In the genomic region with DNA sequence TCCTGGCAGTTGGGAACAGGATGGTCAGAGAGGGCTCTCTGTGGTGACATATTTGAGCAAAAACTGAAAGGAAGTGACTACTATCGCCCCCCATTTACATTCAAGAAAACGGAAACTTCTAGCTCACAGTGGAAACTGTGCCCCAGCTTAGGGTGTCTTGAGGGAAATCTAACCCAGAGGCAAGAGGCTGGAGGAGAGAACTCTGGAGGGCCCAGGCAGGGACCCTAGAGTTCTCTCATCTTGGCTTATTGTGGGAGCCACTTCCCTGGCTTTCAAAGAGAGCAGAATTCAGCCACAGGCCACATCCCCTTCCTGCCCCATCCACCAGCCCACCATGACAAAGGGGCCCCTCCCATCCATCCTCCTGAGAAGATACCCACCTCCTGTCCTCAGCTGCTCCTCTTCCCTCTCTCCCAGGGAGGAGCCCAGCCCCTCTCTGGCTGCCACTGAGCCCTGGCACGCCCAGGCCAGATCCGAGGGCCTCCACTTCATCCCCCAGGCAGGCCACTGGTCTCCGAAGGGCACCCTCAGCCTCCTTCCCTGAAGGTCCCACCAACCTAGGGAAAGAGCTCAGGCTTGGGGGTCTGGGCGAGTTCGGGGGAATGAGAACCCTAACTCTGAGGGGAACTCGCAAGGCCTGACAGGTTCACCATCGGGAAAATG, we compare ENCODE assay signal across 13 cellular contexts. TPM values are rescaled to one million over a fixed set of nuclear protein-coding genes. Genes with fewer than 3 reads are reported as not detected.
DNase-seq lines count a peak whose midpoint lies in the region; ATAC-seq and TF ChIP-seq lines count a peak whose summit lies in the region.
"Had no signal": no experiment of that assay in that cellular context is flagged by ENCODE, and none has a peak within 500 bp of the region (broad histone marks: within the 10 kb centered on the region; RNA-seq: fewer than 3 reads in every experiment).

No MANE protein-coding gene starts in this region.

- H3K4me3 Mint-ChIP-seq in CD4-positive, alpha-beta memory T cell: peak overlapping the region in 7 of 8 donors; percentile 39 to 77 (median 65)
- H3K4me3 Mint-ChIP-seq in activated CD8-positive, alpha-beta T cell treated with anti-CD3 and anti-CD28 coated beads for 36 hours: peak overlapping the region; percentile 39
- H3K4me3 Mint-ChIP-seq: nephron had no signal

- no peaks in the 10 kb centered on the region for H3K27me3 Mint-ChIP-seq in CD4-positive, alpha-beta memory T cell
- no peaks in the 10 kb centered on the region for H3K27me3 Mint-ChIP-seq in activated CD8-positive, alpha-beta T cell treated with anti-CD3 and anti-CD28 coated beads for 36 hours

- no peaks in the 10 kb centered on the region for H3K36me3 Mint-ChIP-seq in CD4-positive, alpha-beta memory T cell
- no peaks in the 10 kb centered on the region for H3K36me3 Mint-ChIP-seq in activated CD8-positive, alpha-beta T cell treated with anti-CD3 and anti-CD28 coated beads for 36 hours (ENCODE audit: low read depth)

- H3K27ac ChIP-seq in CD4-positive, alpha-beta memory T cell (ENCODE audit: low read depth, low read length): no peak overlapping the region

- no peak overlapping the region for H3K4me3 ChIP-seq in CD4-positive, alpha-beta memory T cell (ENCODE audit: low read length in 2 of 2)
- H3K4me3 ChIP-seq in GM12865 (ENCODE audit: low read depth, low read length): no peak overlapping the region
- H3K4me3 ChIP-seq in mucosa of descending colon: no peak overlapping the region
- H3K4me3 ChIP-seq: skin epidermis had no signal

- CTCF ChIA-PET in CD4-positive, alpha-beta memory T cell (lab: Charles Lee; ENCODE audit: partially characterized antibody): interaction anchor here (0.7 to 3.6 kb wide), 4 partner anchors 12 to 123 kb away, joined by 3 to 21 read pairs (median 12); no protein-coding TSS in a partner anchor
- CTCF ChIA-PET in activated CD8-positive, alpha-beta T cell treated with anti-CD3 and anti-CD28 coated beads for 36 hours (lab: Charles Lee): interaction anchor here (1.1 to 13.1 kb wide), 10 partner anchors 14 to 124 kb away, joined by 3 to 172 read pairs (median 11); no protein-coding TSS in a partner anchor

- H3K9me3 Mint-ChIP-seq in CD4-positive, alpha-beta memory T cell: no peaks in the 10 kb centered on the region
- no peaks in the 10 kb centered on the region for H3K9me3 Mint-ChIP-seq in activated CD8-positive, alpha-beta T cell treated with anti-CD3 and anti-CD28 coated beads for 36 hours

- H3K27ac Mint-ChIP-seq in CD4-positive, alpha-beta memory T cell: peak overlapping the region; percentile 7 to 87 (median 80)
- H3K27ac Mint-ChIP-seq in activated CD8-positive, alpha-beta T cell treated with anti-CD3 and anti-CD28 coated beads for 36 hours: peak overlapping the region; percentile 98

- intact Hi-C loops in CD4-positive, alpha-beta memory T cell (cut with micrococcal nuclease): no loop called here
- intact Hi-C loops in activated CD8-positive, alpha-beta T cell treated with anti-CD3 and anti-CD28 coated beads for 36 hours (cut with micrococcal nuclease): no loop called here
- intact Hi-C loops in mucosa of descending colon (cut with DNase I, micrococcal nuclease): no loop called here

- TF ChIP-seq CTCF in GM12865 (IDR thresholded peaks at IDR 0.05; ENCODE audit: insufficient read depth, low read depth, low read length, missing control alignments): no peak
- TF ChIP-seq CTCF in activated CD8-positive, alpha-beta T cell treated with anti-CD3 and anti-CD28 coated beads for 36 hours (IDR thresholded peaks at IDR 0.05): no peak
- TF ChIP-seq CTCF in mucosa of descending colon (IDR thresholded peaks at IDR 0.05): no peak

- ATAC-seq in activated CD8-positive, alpha-beta T cell treated with anti-CD3 and anti-CD28 coated beads for 36 hours: peak; percentile 72
- ATAC-seq in mucosa of descending colon (peak; percentile 15), HG03097 (IDR thresholded peaks at IDR 0.05; ENCODE audit: low FRiP score, unreplicated experiment) (no peak)

- peaks cover 5% of the 10 kb centered on the region for H3K27me3 ChIP-seq in CD4-positive, alpha-beta memory T cell (ENCODE audit: insufficient read depth, low read length)

- H3K36me3 ChIP-seq in CD4-positive, alpha-beta memory T cell (ENCODE audit: insufficient read depth, low read length): no peaks in the 10 kb centered on the region
- H3K36me3 ChIP-seq in mucosa of descending colon (ENCODE audit: low read depth): no peaks in the 10 kb centered on the region

- H3K4me1 ChIP-seq in CD4-positive, alpha-beta memory T cell (ENCODE audit: insufficient read depth, low read length): peaks cover 42% of the 10 kb centered on the region
- H3K4me1 ChIP-seq in mucosa of descending colon (ENCODE audit: low read depth): peaks cover 4% of the 10 kb centered on the region

- H3K9me3 ChIP-seq in CD4-positive, alpha-beta memory T cell (ENCODE audit: control insufficient read depth in 1 of 2, low read length in 2 of 2): no peaks in the 10 kb centered on the region
- no peaks in the 10 kb centered on the region for H3K9me3 ChIP-seq in mucosa of descending colon

- DNase-seq in CD4-positive, alpha-beta memory T cell: peak; percentile 13 to 33 (median 29)
- DNase-seq in GM12865 (ENCODE audit: low read depth) (peak; percentile 42), mucosa of descending colon (no peak), iPS-NIHi11 (ENCODE audit: low spot score) (no peak), HK-2 (ENCODE audit: unreplicated experiment) (no peak)
- DNase-seq in activated CD8-positive, alpha-beta T cell treated with anti-CD3 and anti-CD28 coated beads for 36 hours: peak; percentile 80
- DNase-seq: DMS153; NCI-H1417 treated with DMSO at 0.1 percent for 48 hours; NK-92 treated with Interleukin-12 subunit alpha and Interleukin-12 subunit beta, amount 100 ng/mL, for 24 hours had no signal

- peaks cover 24 to 56% (median 47%) of the 10 kb centered on the region in 4 donors for H3K4me1 Mint-ChIP-seq in CD4-positive, alpha-beta memory T cell
- H3K4me1 Mint-ChIP-seq in activated CD8-positive, alpha-beta T cell treated with anti-CD3 and anti-CD28 coated beads for 36 hours (ENCODE audit: low read depth): peaks cover 75% of the 10 kb centered on the region

- POLR2A ChIA-PET in CD4-positive, alpha-beta memory T cell (lab: Charles Lee; ENCODE audit: partially characterized antibody): interaction anchor here (1.1 to 1.9 kb wide), 6 partner anchors 9 to 121 kb away, joined by 3 to 8 read pairs (median 4); no protein-coding TSS in a partner anchor
- POLR2A ChIA-PET in activated CD8-positive, alpha-beta T cell treated with anti-CD3 and anti-CD28 coated beads for 36 hours (lab: Charles Lee): interaction anchor here (0.6 to 2.2 kb wide), 9 partner anchors 9 to 786 kb away, joined by 3 to 10 read pairs (median 4); a partner anchor contains a TSS

RNA-seq across cellular contexts. Expression of a gene that starts 1.6 kb away (rescaled TPM):
- 1 to 10 TPM; 3.7 to 4.0 TPM for total RNA-seq in CD4-positive, alpha-beta memory T cell
- polyA plus RNA-seq in CD4-positive, alpha-beta memory T cell: under 1 TPM; 0.45 to 0.94 TPM
- total RNA-seq in activated CD8-positive, alpha-beta T cell treated with anti-CD3 and anti-CD28 coated beads for 36 hours: 1 to 10 TPM; 3.5 to 4.7 TPM
- 1 to 10 TPM in 1 of 3 donors, under 1 TPM in 2; 0.32 to 1.9 (median 0.72) TPM for total RNA-seq in mucosa of descending colon

RNA-seq across cellular contexts. Expression of a gene that starts 54.3 kb away (rescaled TPM):
- not detected for total RNA-seq in CD4-positive, alpha-beta memory T cell
- polyA plus RNA-seq in CD4-positive, alpha-beta memory T cell: under 1 TPM in 1 of 2 donors, not detected in 1; 0.15 TPM
- not detected for total RNA-seq in activated CD8-positive, alpha-beta T cell treated with anti-CD3 and anti-CD28 coated beads for 36 hours
- 100 to 1,000 TPM in 1 of 3 donors, 10 to 100 TPM in 2; 10.2 to 246 (median 15.9) TPM for total RNA-seq in mucosa of descending colon
- total RNA-seq: HT-29 had no signal

RNA-seq across cellular contexts. Expression of a gene that starts 55.4 kb away (rescaled TPM):
- 100 to 1,000 TPM; 398 to 406 TPM for total RNA-seq in CD4-positive, alpha-beta memory T cell
- 100 to 1,000 TPM; 362 to 468 TPM for polyA plus RNA-seq in CD4-positive, alpha-beta memory T cell
- 10 to 100 TPM; 73.3 to 80.9 TPM for total RNA-seq in activated CD8-positive, alpha-beta T cell treated with anti-CD3 and anti-CD28 coated beads for 36 hours
- 10 to 100 TPM in 2 of 3 donors, 1 to 10 TPM in 1; 9.3 to 25.9 (median 12.5) TPM for total RNA-seq in mucosa of descending colon
- total RNA-seq: HT-29 had no signal

Comparison
In these comparisons a context has a peak if more than half of its experiments do, and no peak if none do; other contexts are left out.
1. DNase-seq: peak in CD4-positive, alpha-beta memory T cell (5 of 5), GM12865 (single experiment) and activated CD8-positive, alpha-beta T cell treated with anti-CD3 and anti-CD28 coated beads for 36 hours (single experiment); none in mucosa of descending colon (0 of 3), iPS-NIHi11 (single experiment) and HK-2 (single experiment).
2. RNA of a gene that starts 54.3 kb away (total RNA-seq): 10.2 to 246 TPM in mucosa of descending colon; not detected in CD4-positive, alpha-beta memory T cell and not detected in activated CD8-positive, alpha-beta T cell treated with anti-CD3 and anti-CD28 coated beads for 36 hours; every median in the first group is over 4 times any median in the second.
3. RNA of a gene that starts 55.4 kb away (total RNA-seq): 398 to 406 TPM in CD4-positive, alpha-beta memory T cell; 73.3 to 80.9 TPM in activated CD8-positive, alpha-beta T cell treated with anti-CD3 and anti-CD28 coated beads for 36 hours and 9.3 to 25.9 TPM in mucosa of descending colon; every median in the first group is over 4 times any median in the second.